ENCODE assay signal across 9 cellular contexts in genomic region chr7:104979167-104979841, GRCh38. TPM values are rescaled to one million over a fixed set of nuclear protein-coding genes. Genes with fewer than 3 reads are reported as not detected.
A peak's percentile ranks its signal among the peaks of the same experiment; 100 is the strongest.
DNase-seq lines count a peak whose midpoint lies in the region; ATAC-seq and TF ChIP-seq lines count a peak whose summit lies in the region.
"Had no signal": no experiment of that assay in that cellular context is flagged by ENCODE, and none has a peak within 500 bp of the region (broad histone marks: within the 10 kb centered on the region; RNA-seq: fewer than 3 reads in every experiment).

No MANE protein-coding gene starts in this region.

- POLR2A ChIA-PET in activated CD4-positive, alpha-beta T cell treated with anti-CD3 and anti-CD28 coated beads for 36 hours (lab: Charles Lee): interaction anchor here (0.6 to 2.7 kb wide), 5 partner anchors 33 to 69 kb away, joined by 3 to 14 read pairs (median 3); no protein-coding TSS in a partner anchor

- in situ Hi-C loops in transverse colon (cut with MboI; ENCODE audit: low pct_ligation_motif_present in 1 of 4, low pct_unique_long_range_greater_than_20kb in 1 of 4, low sequenced_read_pairs in 3 of 4) (no loop called here), GM13977 (cut with MboI; ENCODE audit: low pct_unique_long_range_greater_than_20kb, low sequenced_read_pairs, unreplicated experiment) (no loop called here)

- H3K4me3 Mint-ChIP-seq in activated CD4-positive, alpha-beta T cell treated with anti-CD3 and anti-CD28 coated beads for 36 hours: no peak overlapping the region
- peak overlapping the region; percentile 34 to 68 (median 49) for H3K4me3 Mint-ChIP-seq in brain
- H3K4me3 Mint-ChIP-seq: T-helper 1 cell treated with Interleukin-12 subunit alpha and Interleukin-12 subunit beta and Interleukin-4 antibody, amounts not matched to agents 30 μg/mL and 1 μg/mL, for 36 hours had no signal

- H3K36me3 ChIP-seq in transverse colon: no peaks in the 10 kb centered on the region

- no peaks in the 10 kb centered on the region for H3K27me3 ChIP-seq in transverse colon

- 43 to 51% methylated on average over 4 of the region's 4 CpGs for WGBS in transverse colon (ENCODE audit: low coverage in 1 of 2), 2 donors

- H3K9me3 ChIP-seq in transverse colon: no peaks in the 10 kb centered on the region

- TF ChIP-seq CTCF in brain (conservative IDR thresholded peaks at IDR 0.05): no peak
- TF ChIP-seq CTCF in transverse colon (IDR thresholded peaks at IDR 0.05): no peak
- TF ChIP-seq CTCF in GM13977 (IDR thresholded peaks at IDR 0.05; ENCODE audit: extremely low read depth, insufficient read depth, missing control alignments): no peak

- no peaks in the 10 kb centered on the region for H3K27me3 Mint-ChIP-seq in activated CD4-positive, alpha-beta T cell treated with anti-CD3 and anti-CD28 coated beads for 36 hours
- no peaks in the 10 kb centered on the region for H3K27me3 Mint-ChIP-seq in brain

- no peak for DNase-seq in activated CD4-positive, alpha-beta T cell treated with anti-CD3 and anti-CD28 coated beads for 36 hours
- no peak for DNase-seq in activated CD4-positive, alpha-beta T cell treated with anti-CD3 and anti-CD28 coated beads for 1 hour
- DNase-seq in kidney glomerular epithelial cell (lab: John Stamatoyannopoulos, UW): peak; percentile 42
- DNase-seq in transverse colon: no peak
- DNase-seq in GM13977 (ENCODE audit: low spot score): no peak

- no peak for TF ChIP-seq EP300 in transverse colon (IDR thresholded peaks at IDR 0.05; ENCODE audit: low read depth)

- H3K4me3 ChIP-seq in transverse colon: no peak overlapping the region

- ATAC-seq in activated CD4-positive, alpha-beta T cell treated with anti-CD3 and anti-CD28 coated beads for 36 hours: no peak
- no peak for ATAC-seq in HG03175 (IDR thresholded peaks at IDR 0.05; ENCODE audit: unreplicated experiment)
- no peak for ATAC-seq in GM21423 (IDR thresholded peaks at IDR 0.05; ENCODE audit: unreplicated experiment)

- CTCF ChIA-PET in activated CD4-positive, alpha-beta T cell treated with anti-CD3 and anti-CD28 coated beads for 36 hours (lab: Charles Lee): interaction anchor here (0.7 to 8.3 kb wide), 8 partner anchors 13 to 609 kb away, joined by 3 to 128 read pairs (median 6); no protein-coding TSS in a partner anchor

- H3K36me3 Mint-ChIP-seq in activated CD4-positive, alpha-beta T cell treated with anti-CD3 and anti-CD28 coated beads for 36 hours (ENCODE audit: low read depth): peaks cover 18% of the 10 kb centered on the region
- peaks cover 1% of the 10 kb centered on the region for H3K36me3 Mint-ChIP-seq in brain

- no peak for TF ChIP-seq POLR2A in transverse colon (IDR thresholded peaks at IDR 0.05)

- H3K9me3 Mint-ChIP-seq in activated CD4-positive, alpha-beta T cell treated with anti-CD3 and anti-CD28 coated beads for 36 hours (ENCODE audit: low read depth): no peaks in the 10 kb centered on the region
- H3K9me3 Mint-ChIP-seq in brain: peaks cover 0 to 6% (median 0%) of the 10 kb centered on the region in 5 experiments
- H3K9me3 Mint-ChIP-seq: T-helper 1 cell treated with Interleukin-12 subunit alpha and Interleukin-12 subunit beta and Interleukin-4 antibody, amounts not matched to agents 30 μg/mL and 1 μg/mL, for 36 hours had no signal

- intact Hi-C loops in activated CD4-positive, alpha-beta T cell treated with anti-CD3 and anti-CD28 coated beads for 36 hours (cut with DNase I, micrococcal nuclease): no loop called here
- intact Hi-C loops in transverse colon (cut with DNase I; ENCODE audit: low total_unique reads): no loop called here

- peaks cover 37 to 82% (median 62%) of the 10 kb centered on the region in 4 donors for H3K4me1 ChIP-seq in transverse colon

- peak overlapping the region; percentile 76 to 99 (median 96) for H3K27ac ChIP-seq in transverse colon

- peak overlapping the region; percentile 25 for H3K27ac Mint-ChIP-seq in activated CD4-positive, alpha-beta T cell treated with anti-CD3 and anti-CD28 coated beads for 36 hours
- peak overlapping the region; percentile 78 to 98 (median 89) for H3K27ac Mint-ChIP-seq in brain
- H3K27ac Mint-ChIP-seq: T-helper 1 cell treated with Interleukin-12 subunit alpha and Interleukin-12 subunit beta and Interleukin-4 antibody, amounts not matched to agents 30 μg/mL and 1 μg/mL, for 36 hours had no signal

- H3K4me1 Mint-ChIP-seq in activated CD4-positive, alpha-beta T cell treated with anti-CD3 and anti-CD28 coated beads for 36 hours: peaks cover 52% of the 10 kb centered on the region
- H3K4me1 Mint-ChIP-seq in brain: peaks cover 69% of the 10 kb centered on the region

RNA-seq across cellular contexts. Expression of gene KMT2E, which starts 34.7 kb away (rescaled TPM):
- 10 to 100 TPM; 94.4 to 99.3 TPM for total RNA-seq in activated CD4-positive, alpha-beta T cell treated with anti-CD3 and anti-CD28 coated beads for 36 hours
- 27.1 TPM for polyA plus RNA-seq in brain (ENCODE audit: insufficient read depth, low read depth, low replicate concordance)
- total RNA-seq in transverse colon: 100 to 1,000 TPM in 3 of 4 donors, 10 to 100 TPM in 1; 86.8 to 362 (median 178) TPM
